In the genomic region with DNA sequence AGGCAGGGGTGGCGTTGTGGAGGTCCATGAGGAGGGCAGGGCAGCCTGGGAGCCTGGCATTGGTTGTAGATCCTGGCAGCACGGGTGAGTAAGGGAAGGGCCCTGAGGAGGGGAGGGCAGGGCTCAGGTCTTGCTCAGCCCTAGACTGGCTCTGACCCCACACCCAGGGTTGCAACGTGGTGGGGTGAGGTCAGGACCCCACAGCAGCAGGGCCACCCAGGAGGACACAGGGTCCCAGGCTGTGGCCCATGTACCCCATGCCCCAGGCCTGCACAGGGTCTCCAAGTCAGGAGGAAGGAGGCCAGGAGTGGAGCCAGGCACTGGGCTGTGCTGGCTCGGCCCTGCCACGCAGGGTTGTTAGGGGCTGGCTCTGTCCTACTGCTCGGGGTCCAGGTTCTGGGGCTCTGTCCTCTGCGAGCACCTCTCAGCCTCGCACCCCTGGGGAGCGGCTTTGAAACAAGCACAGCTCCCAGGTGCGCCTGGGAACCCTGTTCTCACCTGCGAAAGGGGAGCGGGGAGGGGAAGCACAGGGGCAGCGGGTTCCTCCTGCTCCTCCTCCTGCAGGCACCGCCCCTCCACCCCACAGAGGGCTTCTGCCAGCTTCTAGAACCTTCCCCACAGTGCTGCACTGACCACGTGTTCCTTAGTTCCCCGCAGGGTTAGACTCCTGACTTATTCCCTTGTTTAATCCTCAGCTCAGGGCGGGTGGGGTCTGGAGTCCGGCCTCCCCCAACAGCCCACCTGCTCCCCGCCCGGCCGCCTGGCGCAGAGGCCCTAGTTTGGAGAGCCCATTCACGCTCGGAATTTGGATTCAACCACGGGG, we compare ENCODE assay signal across 20 cellular contexts. TPM values are rescaled to one million over a fixed set of nuclear protein-coding genes. Genes with fewer than 3 reads are reported as not detected.
DNase-seq lines count a peak whose midpoint lies in the region; ATAC-seq and TF ChIP-seq lines count a peak whose summit lies in the region.
"Had no signal": no experiment of that assay in that cellular context is flagged by ENCODE, and none has a peak within 500 bp of the region (broad histone marks: within the 10 kb centered on the region; RNA-seq: fewer than 3 reads in every experiment).

No MANE protein-coding gene starts in this region.

- no peak for TF ChIP-seq CTCF in WERI-Rb-1 (IDR thresholded peaks at IDR 0.05; ENCODE audit: low read depth, low read length)

- ATAC-seq in esophagus mucosa (peak; percentile 29), HG03135 (IDR thresholded peaks at IDR 0.05; ENCODE audit: unreplicated experiment) (no peak), GM21825 (IDR thresholded peaks at IDR 0.05; ENCODE audit: unreplicated experiment) (no peak), GM19328 (IDR thresholded peaks at IDR 0.05; ENCODE audit: unreplicated experiment) (no peak), left lobe of liver (no peak)
- peak; percentile 40 for ATAC-seq in stimulated activated naive CD8-positive, alpha-beta T cell treated with anti-CD3 and anti-CD28 coated beads, Interleukin-15, Interleukin-2, amounts not matched to agents 100 U/mL and 50 U/mL, for 24 hours
- ATAC-seq: activated naive CD8-positive, alpha-beta T cell treated with anti-CD3 and anti-CD28 coated beads, Interleukin-2, amount 50 U/mL, for 24 hours; activated T-cell treated with anti-CD3 and anti-CD28 coated beads, Interleukin-2, amount 50 U/mL, for 4 hours; mucosa of descending colon had no signal

- H3K4me3 ChIP-seq in WERI-Rb-1 (ENCODE audit: low read depth, low read length), result no peak overlapping the region
- H3K4me3 ChIP-seq: mucosa of descending colon, SJSA1, suprapubic skin had no signal

- no peaks in the 10 kb centered on the region for H3K36me3 ChIP-seq in WERI-Rb-1
- H3K36me3 ChIP-seq: BE2C, SJSA1, suprapubic skin had no signal

- no peaks in the 10 kb centered on the region for H3K27me3 ChIP-seq in WERI-Rb-1 (ENCODE audit: insufficient read depth, low read depth, severe bottlenecking)
- H3K27me3 ChIP-seq: BE2C, SJSA1 had no signal

- peak; percentile 8 for DNase-seq in WERI-Rb-1
- peak; percentile 88 for DNase-seq in mesenteric fat pad (ENCODE audit: low spot score)
- no peak for DNase-seq in stimulated activated naive CD8-positive, alpha-beta T cell treated with anti-CD3 and anti-CD28 coated beads, Interleukin-15, Interleukin-2, amounts not matched to agents 100 U/mL and 50 U/mL, for 24 hours
- no peak for DNase-seq in left lobe of liver (ENCODE audit: low spot score)
- DNase-seq: activated CD4-positive, alpha-beta T cell treated with anti-CD3 and anti-CD28 coated beads for 4 hours; activated naive CD8-positive, alpha-beta T cell treated with anti-CD3 and anti-CD28 coated beads, Interleukin-2, amount 50 U/mL, for 24 hours; activated T-cell treated with anti-CD3 and anti-CD28 coated beads, Interleukin-2, amount 50 U/mL, for 4 hours; BE2C; DMS153; glutamatergic neuron; Kasumi-1; mucosa of descending colon; NCI-H1417 treated with DMSO at 0.1 percent for 48 hours; NCI-H345 had no signal

- no peaks in the 10 kb centered on the region for H3K9me3 ChIP-seq in WERI-Rb-1 (ENCODE audit: severe bottlenecking)
- H3K9me3 ChIP-seq: BE2C, mucosa of descending colon, SJSA1, suprapubic skin had no signal

- H3K27ac ChIP-seq in WERI-Rb-1, result no peak overlapping the region
- H3K27ac ChIP-seq: SJSA1, suprapubic skin had no signal

RNA-seq across cellular contexts. Expression of a gene that starts 20.4 kb away (rescaled TPM):
- 0.28 TPM for total RNA-seq in esophagus mucosa
- total RNA-seq in mesenteric fat pad, result 0.80 TPM
- total RNA-seq in left lobe of liver, result 1.1 TPM

RNA-seq across cellular contexts. Expression of a gene that starts 23.5 kb away (rescaled TPM):
- total RNA-seq in esophagus mucosa (50.7 TPM), mesenteric fat pad (26.3 TPM), left lobe of liver (29.3 TPM)

Comparison
In these comparisons a context has a peak if more than half of its experiments do, and no peak if none do; other contexts are left out.
1. DNase-seq: peak in WERI-Rb-1 (single experiment) and mesenteric fat pad (single experiment); none in stimulated activated naive CD8-positive, alpha-beta T cell treated with anti-CD3 and anti-CD28 coated beads, Interleukin-15, Interleukin-2, amounts not matched to agents 100 U/mL and 50 U/mL, for 24 hours (single experiment) and left lobe of liver (single experiment).
2. ATAC-seq: peak in esophagus mucosa (single experiment) and stimulated activated naive CD8-positive, alpha-beta T cell treated with anti-CD3 and anti-CD28 coated beads, Interleukin-15, Interleukin-2, amounts not matched to agents 100 U/mL and 50 U/mL, for 24 hours (single experiment); none in HG03135 (single experiment), GM21825 (single experiment), GM19328 (single experiment) and left lobe of liver (single experiment).